Comparison of ENCODE assay signal across 33 cellular contexts in the genomic region with DNA sequence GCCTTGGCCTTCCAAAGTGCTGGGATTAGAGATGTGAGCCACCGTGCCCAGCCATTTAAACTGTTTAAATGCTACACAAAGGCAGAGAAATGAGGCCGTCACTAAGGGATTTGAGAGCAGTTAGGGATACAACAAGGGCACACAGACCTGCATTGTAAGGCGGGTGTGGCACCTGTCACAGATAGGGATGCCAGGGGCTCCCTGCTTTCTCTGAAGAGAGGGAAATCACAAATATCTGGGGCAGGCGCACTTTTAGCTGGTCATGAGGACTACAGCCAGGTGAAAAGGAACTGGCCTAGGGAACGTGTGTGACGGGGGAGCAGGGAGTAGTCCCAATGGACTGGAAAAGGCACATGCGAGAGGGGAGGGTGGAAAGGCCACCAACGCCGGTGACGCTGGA. TPM values are rescaled to one million over a fixed set of nuclear protein-coding genes. Genes with fewer than 3 reads are reported as not detected.
A peak's percentile ranks its signal among the peaks of the same experiment; 100 is the strongest.
DNase-seq lines count a peak whose midpoint lies in the region; ATAC-seq, FAIRE-seq and TF ChIP-seq lines count a peak whose summit lies in the region.
"Had no signal": no experiment of that assay in that cellular context is flagged by ENCODE, and none has a peak within 500 bp of the region (broad histone marks: within the 10 kb centered on the region; RNA-seq: fewer than 3 reads in every experiment).

No MANE protein-coding gene starts in this region.

- H3K27me3 ChIP-seq in sigmoid colon: no peaks in the 10 kb centered on the region
- H3K27me3 ChIP-seq in HepG2 (ENCODE audit: control insufficient read depth in 1 of 2, insufficient read depth in 2 of 2, low read length in 2 of 2): no peaks in the 10 kb centered on the region
- no peaks in the 10 kb centered on the region for H3K27me3 ChIP-seq in gastroesophageal sphincter
- H3K27me3 ChIP-seq: ascending aorta; BLaER1 treated with 17β-estradiol and CSF1 and Interleukin-3, amounts not matched to agents 10 nM and 100 nM; foreskin keratinocyte; hepatocyte; neural progenitor cell; suprapubic skin had no signal

- TF ChIP-seq EP300 in sigmoid colon (IDR thresholded peaks at IDR 0.05) (no peak), HepG2 (IDR thresholded peaks at IDR 0.05; ENCODE audit: low read depth in 2 of 2, low read length in 2 of 2) (no peak), HepG2 (CRISPR knock-in tag; IDR thresholded peaks at IDR 0.05; ENCODE audit: borderline replicate concordance) (no peak), gastroesophageal sphincter (IDR thresholded peaks at IDR 0.05) (no peak)

- no peaks in the 10 kb centered on the region for H3K27me3 Mint-ChIP-seq in activated T-helper 17 cell treated with anti-CD3 and anti-CD28 coated beads, Interleukin-2, amount 50 U/mL, for 72 hours
- H3K27me3 Mint-ChIP-seq: activated naive CD4-positive, alpha-beta T cell treated with anti-CD3 and anti-CD28 coated beads, Interleukin-2, amount 50 U/mL, for 24 hours; central memory CD8-positive, alpha-beta T cell had no signal

- POLR2A ChIA-PET in HepG2 (lab: Yijun Ruan, JAX): no interaction called here

- intact Hi-C loops in sigmoid colon (cut with DNase I): no loop called here
- intact Hi-C loops in HepG2 (cut with micrococcal nuclease; ENCODE audit: unreplicated experiment): no loop called here

- H3K4me2 ChIP-seq in HepG2 (ENCODE audit: low read depth, low read length): no peak overlapping the region
- H3K4me2 ChIP-seq: hepatocyte, neural progenitor cell had no signal

- peaks cover 0 to 28% (median 14%) of the 10 kb centered on the region in 4 donors for H3K36me3 ChIP-seq in sigmoid colon
- H3K36me3 ChIP-seq in HepG2 (replicated peaks in 1 of 2; ENCODE audit: control insufficient read depth in 1 of 2, insufficient read depth in 2 of 2, low read length in 2 of 2): peaks cover 6 to 31% of the 10 kb centered on the region in 2 experiments; a peak in 3 of 5 replicates
- peaks cover 0 to 30% of the 10 kb centered on the region in 2 donors for H3K36me3 ChIP-seq in gastroesophageal sphincter
- H3K36me3 ChIP-seq: neural progenitor cell had no signal

- H3K36me3 Mint-ChIP-seq in activated T-helper 17 cell treated with anti-CD3 and anti-CD28 coated beads, Interleukin-2, amount 50 U/mL, for 72 hours (ENCODE audit: low read depth): peaks cover 85% of the 10 kb centered on the region

- WGBS in sigmoid colon, 2 donors: 91 to 95% methylated on average over 10 of the region's 10 CpGs
- 97% methylated on average over 10 of the region's 10 CpGs for WGBS in HepG2 (ENCODE audit: low lambda C conversion rate)
- 68 to 83% methylated on average over 5 to 8 of the region's 10 CpGs for WGBS in gastroesophageal sphincter (ENCODE audit: low coverage in 1 of 2), 2 donors

- H3K27ac ChIP-seq in epithelial cell of prostate (peak overlapping the region; percentile 13), sigmoid colon (peak overlapping the region in 3 of 4 donors; percentile 44 to 60 (median 49)), HepG2 (ENCODE audit: extremely low read length, insufficient read depth, low read length) (no peak overlapping the region), gastroesophageal sphincter (peak overlapping the region in 2 of 4 donors; percentile 7 to 96)
- H3K27ac ChIP-seq: foreskin keratinocyte, hepatocyte, neural progenitor cell, suprapubic skin had no signal

- TF ChIP-seq POLR2A in sigmoid colon (IDR thresholded peaks at IDR 0.05): no peak
- TF ChIP-seq POLR2A in HepG2 (IDR thresholded peaks at IDR 0.05; ENCODE audit: insufficient read depth in 1 of 2, low read depth in 2 of 2, low read length in 2 of 2): no peak
- no peak for TF ChIP-seq POLR2A in gastroesophageal sphincter (IDR thresholded peaks at IDR 0.05)

- CTCF ChIA-PET in HepG2 (lab: Yijun Ruan, JAX; ENCODE audit: low intra/inter-chr PET ratio, low total read pairs): no interaction called here

- H4K20me1 ChIP-seq in HepG2 (ENCODE audit: insufficient read depth, low read length): no peaks in the 10 kb centered on the region

- H3K4me3 Mint-ChIP-seq in activated T-helper 17 cell treated with anti-CD3 and anti-CD28 coated beads, Interleukin-2, amount 50 U/mL, for 72 hours: no peak overlapping the region
- H3K4me3 Mint-ChIP-seq: activated naive CD4-positive, alpha-beta T cell treated with anti-CD3 and anti-CD28 coated beads, Interleukin-2, amount 50 U/mL, for 24 hours; central memory CD8-positive, alpha-beta T cell; neural progenitor cell had no signal

- H2AFZ ChIP-seq in HepG2 (ENCODE audit: low read length): no peak overlapping the region
- H2AFZ ChIP-seq: hepatocyte, neural progenitor cell had no signal

- peak overlapping the region; percentile 52 for H3K27ac Mint-ChIP-seq in activated T-helper 17 cell treated with anti-CD3 and anti-CD28 coated beads, Interleukin-2, amount 50 U/mL, for 72 hours
- H3K27ac Mint-ChIP-seq: activated naive CD4-positive, alpha-beta T cell treated with anti-CD3 and anti-CD28 coated beads, Interleukin-2, amount 50 U/mL, for 24 hours; neural progenitor cell had no signal

- in situ Hi-C loops in G401 (cut with HindIII; ENCODE audit: low sequenced_read_pairs): no loop called here
- in situ Hi-C loops in HepG2 (cut with HindIII; ENCODE audit: extremely low pct_ligation_motif_present, low pct_unique_long_range_greater_than_20kb): no loop called here

- no peak overlapping the region for H3K9ac ChIP-seq in HepG2 (ENCODE audit: insufficient read depth, low read depth, low read length)
- H3K9ac ChIP-seq: neural progenitor cell had no signal

- peak; percentile 82 for DNase-seq in G401 (ENCODE audit: low spot score)
- no peak for DNase-seq in epithelial cell of prostate (ENCODE audit: low read depth, low spot score)
- no peak for DNase-seq in sigmoid colon
- no peak for DNase-seq in HepG2 (ENCODE audit: low spot score)
- no peak for DNase-seq in activated naive CD4-positive, alpha-beta T cell treated with Interleukin-2 at 50 U/mL for 16 hours
- DNase-seq: activated CD4-positive, alpha-beta T cell treated with anti-CD3 and anti-CD28 coated beads, Interleukin-2, amount 50 U/mL, for 48 hours; effector CD8-positive, alpha-beta T cell; foreskin keratinocyte; GDM1; H7; NCI-H1436 treated with DMSO at 0.1 percent for 48 hours; NCI-H2107; NCI-H446; NCI-H82; stimulated activated CD4-positive, alpha-beta T cell treated with anti-CD3 and anti-CD28 coated beads, Interleukin-2, amount 100 ng/mL, for 24 hours; T-helper 1 cell had no signal

- TF ChIP-seq RAD21 in HepG2 (CRISPR knock-in tag; IDR thresholded peaks at IDR 0.05): no peak

- no peaks in the 10 kb centered on the region for H3K9me3 ChIP-seq in sigmoid colon
- H3K9me3 ChIP-seq in HepG2 (ENCODE audit: low read length): no peaks in the 10 kb centered on the region
- no peaks in the 10 kb centered on the region for H3K9me3 ChIP-seq in gastroesophageal sphincter
- H3K9me3 ChIP-seq: ascending aorta; BLaER1 treated with 17β-estradiol and CSF1 and Interleukin-3, amounts not matched to agents 10 nM and 100 nM; Caco-2; suprapubic skin had no signal

- no peak overlapping the region for H3K4me3 ChIP-seq in sigmoid colon
- H3K4me3 ChIP-seq in HepG2 (replicated peaks in 1 of 3; ENCODE audit: insufficient read depth in 1 of 3, low read depth in 2 of 3, low read length in 3 of 3): no peak overlapping the region
- H3K4me3 ChIP-seq in gastroesophageal sphincter: no peak overlapping the region
- H3K4me3 ChIP-seq: ascending aorta; BLaER1 treated with 17β-estradiol and CSF1 and Interleukin-3, amounts not matched to agents 10 nM and 100 nM; hepatocyte; neural progenitor cell; skin epidermis; suprapubic skin had no signal

- no peak for FAIRE-seq in HepG2 (lab: Jason Lieb, UNC)

- TF ChIP-seq CTCF in sigmoid colon (IDR thresholded peaks at IDR 0.05) (no peak), HepG2 (CRISPR knock-in tag; IDR thresholded peaks at IDR 0.05) (no peak), gastroesophageal sphincter (IDR thresholded peaks at IDR 0.05) (no peak)

- H3K79me2 ChIP-seq in HepG2 (ENCODE audit: insufficient read depth, low read length): no peaks in the 10 kb centered on the region

- no peak for ATAC-seq in activated T-helper 17 cell treated with anti-CD3 and anti-CD28 coated beads, Interleukin-2, amount 50 U/mL, for 72 hours (replicated peaks)
- ATAC-seq in HG03139 (IDR thresholded peaks at IDR 0.05; ENCODE audit: unreplicated experiment) (no peak), HepG2 (no peak), gastroesophageal sphincter (no peak)
- ATAC-seq: activated CD4-positive, CD25-positive, alpha-beta regulatory T cell treated with anti-CD3 and anti-CD28 coated beads, Interleukin-2, amount 50 U/mL, for 24 hours; esophagus mucosa; foreskin keratinocyte had no signal

- no peaks in the 10 kb centered on the region for H3K9me3 Mint-ChIP-seq in activated T-helper 17 cell treated with anti-CD3 and anti-CD28 coated beads, Interleukin-2, amount 50 U/mL, for 72 hours
- H3K9me3 Mint-ChIP-seq: activated naive CD4-positive, alpha-beta T cell treated with anti-CD3 and anti-CD28 coated beads, Interleukin-2, amount 50 U/mL, for 24 hours; central memory CD8-positive, alpha-beta T cell had no signal

- peaks cover 5% of the 10 kb centered on the region for H3K4me1 Mint-ChIP-seq in activated T-helper 17 cell treated with anti-CD3 and anti-CD28 coated beads, Interleukin-2, amount 50 U/mL, for 72 hours

- no TSS peak for BruUV-seq in HepG2 (replicated peaks; lab: Mats Ljungman, UMichigan)

- peaks cover 0 to 78% (median 55%) of the 10 kb centered on the region in 4 donors for H3K4me1 ChIP-seq in sigmoid colon
- H3K4me1 ChIP-seq in HepG2 (ENCODE audit: insufficient read depth, low read length): no peaks in the 10 kb centered on the region
- H3K4me1 ChIP-seq in gastroesophageal sphincter: peaks cover 0 to 74% (median 4%) of the 10 kb centered on the region in 3 donors
- H3K4me1 ChIP-seq: neural progenitor cell had no signal

RNA-seq across cellular contexts. Expression of a gene that starts 9.7 kb away (rescaled TPM):
- 34.8 and 45.1 TPM in 2 replicates for total RNA-seq in G401 (2014; rRNA removed; shearing (Covaris generic))
- total RNA-seq in activated T-helper 17 cell treated with anti-CD3 and anti-CD28 coated beads, Interleukin-2, amount 50 U/mL, for 72 hours: 10 to 100 TPM; 60.8 to 95.4 TPM
- total RNA-seq in sigmoid colon: 10 to 100 TPM in 3 of 4 donors, 1 to 10 TPM in 1; 9.9 to 19.7 (median 12.6) TPM
- polyA plus RNA-seq in sigmoid colon: 10 to 100 TPM in 1 of 3 donors, 1 to 10 TPM in 2; 3.6 to 10.1 (median 5.1) TPM
- 4.5 and 4.8 TPM in 2 replicates for total RNA-seq in HepG2 (2016; rRNA removed; fragmentation: Illumina TruSeq; extraction: Trizol)
- total RNA-seq in HepG2 (2016; cell fraction: cytosol; rRNA removed; fragmentation: Illumina TruSeq; extraction: Trizol; ENCODE audit: low read depth): 3.0 and 3.8 TPM in 2 replicates
- total RNA-seq in HepG2 (2016; cell fraction: insoluble cytoplasmic fraction; rRNA removed; fragmentation: Illumina TruSeq; extraction: Trizol): 4.2 and 4.4 TPM in 2 replicates
- 7.9 and 8.2 TPM in 2 replicates for total RNA-seq in HepG2 (2016; cell fraction: membrane; rRNA removed; fragmentation: Illumina TruSeq; extraction: Trizol)
- total RNA-seq in HepG2 (2016; cell fraction: nucleus; rRNA removed; fragmentation: Illumina TruSeq; extraction: Trizol): 7.0 and 7.7 TPM in 2 replicates
- polyA plus RNA-seq in HepG2 (2011; rRNA removed): 4.3 and 4.9 TPM in 2 replicates
- polyA plus RNA-seq in HepG2 (2011; cell fraction: cytosol; rRNA removed): 3.1 TPM in 2 replicates
- polyA plus RNA-seq in HepG2 (2011; cell fraction: nucleus; rRNA removed): 5.7 and 6.9 TPM in 2 replicates
- 3.6 and 4.3 TPM in 2 replicates for polyA plus RNA-seq in HepG2 (2012)
- 3.1 and 3.9 TPM in 2 replicates for polyA plus RNA-seq in HepG2 (2016; cell fraction: cytosol; fragmentation: Illumina TruSeq; extraction: Trizol; ENCODE audit: low read depth)
- 4.8 and 5.2 TPM in 2 replicates for polyA plus RNA-seq in HepG2 (2016; cell fraction: insoluble cytoplasmic fraction; fragmentation: Illumina TruSeq; extraction: Trizol; ENCODE audit: low read depth)
- polyA plus RNA-seq in HepG2 (2016; cell fraction: membrane; fragmentation: Illumina TruSeq; extraction: Trizol; ENCODE audit: low read depth): 5.0 and 6.1 TPM in 2 replicates
- 5.5 and 5.7 TPM in 2 replicates for polyA plus RNA-seq in HepG2 (2016; cell fraction: nucleus; fragmentation: Illumina TruSeq; extraction: Trizol; ENCODE audit: insufficient read depth, low read depth)
- 14.1 and 22.8 TPM in 2 replicates for polyA minus RNA-seq in HepG2 (2011; rRNA and poly(A)+ RNA removed; ENCODE audit: low replicate concordance)
- polyA minus RNA-seq in HepG2 (2011; cell fraction: cytosol; rRNA and poly(A)+ RNA removed): 4.2 and 5.0 TPM in 2 replicates
- polyA minus RNA-seq in HepG2 (2011; cell fraction: nucleus; rRNA and poly(A)+ RNA removed): 8.1 and 8.6 TPM in 2 replicates
- 10 to 100 TPM; 16.2 to 35.0 (median 17.2) TPM for total RNA-seq in gastroesophageal sphincter

RNA-seq across cellular contexts. Expression of a gene that starts 32.2 kb away (rescaled TPM):
- 21.5 and 22.1 TPM in 2 replicates for total RNA-seq in G401 (2014; rRNA removed; shearing (Covaris generic))
- total RNA-seq in activated T-helper 17 cell treated with anti-CD3 and anti-CD28 coated beads, Interleukin-2, amount 50 U/mL, for 72 hours: not detected
- total RNA-seq in sigmoid colon: not detected
- 1 to 10 TPM; 1.0 to 9.0 (median 4.2) TPM for polyA plus RNA-seq in sigmoid colon
- total RNA-seq in HepG2 (2016; rRNA removed; fragmentation: Illumina TruSeq; extraction: Trizol): 0.82 and 1.1 TPM in 2 replicates
- 0.44 and 0.51 TPM in 2 replicates for total RNA-seq in HepG2 (2016; cell fraction: cytosol; rRNA removed; fragmentation: Illumina TruSeq; extraction: Trizol; ENCODE audit: low read depth)
- 0.97 and 2.2 TPM in 2 replicates for total RNA-seq in HepG2 (2016; cell fraction: insoluble cytoplasmic fraction; rRNA removed; fragmentation: Illumina TruSeq; extraction: Trizol)
- 0.79 and 1.1 TPM in 2 replicates for total RNA-seq in HepG2 (2016; cell fraction: membrane; rRNA removed; fragmentation: Illumina TruSeq; extraction: Trizol)
- total RNA-seq in HepG2 (2016; cell fraction: nucleus; rRNA removed; fragmentation: Illumina TruSeq; extraction: Trizol): 1.0 and 1.2 TPM in 2 replicates
- polyA plus RNA-seq in HepG2 (2011; rRNA removed): 0.34 and 0.48 TPM in 2 replicates
- polyA plus RNA-seq in HepG2 (2011; cell fraction: cytosol; rRNA removed): 0.64 and 0.65 TPM in 2 replicates
- polyA plus RNA-seq in HepG2 (2011; cell fraction: nucleus; rRNA removed): 0.48 and 0.59 TPM in 2 replicates
- 0.23 and 0.43 TPM in 2 replicates for polyA plus RNA-seq in HepG2 (2012)
- 0.54 and 0.55 TPM in 2 replicates for polyA plus RNA-seq in HepG2 (2016; cell fraction: cytosol; fragmentation: Illumina TruSeq; extraction: Trizol; ENCODE audit: low read depth)
- 1.6 and 1.7 TPM in 2 replicates for polyA plus RNA-seq in HepG2 (2016; cell fraction: insoluble cytoplasmic fraction; fragmentation: Illumina TruSeq; extraction: Trizol; ENCODE audit: low read depth)
- polyA plus RNA-seq in HepG2 (2016; cell fraction: membrane; fragmentation: Illumina TruSeq; extraction: Trizol; ENCODE audit: low read depth): 0.45 and 0.80 TPM in 2 replicates
- 1.6 and 1.7 TPM in 2 replicates for polyA plus RNA-seq in HepG2 (2016; cell fraction: nucleus; fragmentation: Illumina TruSeq; extraction: Trizol; ENCODE audit: insufficient read depth, low read depth)
- polyA minus RNA-seq in HepG2 (2011; rRNA and poly(A)+ RNA removed; ENCODE audit: low replicate concordance): 0.68 TPM in 1 of 2 replicates, not detected in the other
- polyA minus RNA-seq in HepG2 (2011; cell fraction: cytosol; rRNA and poly(A)+ RNA removed): not detected in 2 replicates
- 0.52 TPM in 1 of 2 replicates, not detected in the other for polyA minus RNA-seq in HepG2 (2011; cell fraction: nucleus; rRNA and poly(A)+ RNA removed)
- 1 to 10 TPM in 1 of 4 donors, not detected in 3; 2.5 TPM for total RNA-seq in gastroesophageal sphincter
- total RNA-seq: ascending aorta, Caco-2, esophagus mucosa, foreskin keratinocyte, H7, pulmonary artery endothelial cell, RPMI7951, suprapubic skin, urinary bladder had no signal
- polyA plus RNA-seq: foreskin keratinocyte, urinary bladder had no signal
